ENCODE assay signal across 14 cellular contexts in genomic region chr15:63901912-63902670, GRCh38.
"Had no signal": no experiment of that assay in that cellular context is flagged by ENCODE, and none has a peak within 500 bp of the region (broad histone marks: within the 10 kb centered on the region; RNA-seq: fewer than 3 reads in every experiment).

No MANE protein-coding gene starts in this region.

- H3K27ac Mint-ChIP-seq: endodermal cell; mesothelial cell of epicardium; neural progenitor cell; T-helper 1 cell treated with Interleukin-12 subunit alpha and Interleukin-12 subunit beta and Interleukin-4 antibody, amounts not matched to agents 30 μg/mL and 1 μg/mL, for 36 hours had no signal

- H3K27ac ChIP-seq: heart right ventricle, lower lobe of right lung, neural progenitor cell, parathyroid adenoma had no signal

- H2AFZ ChIP-seq: neural progenitor cell, parathyroid adenoma had no signal

- H3K79me2 ChIP-seq: parathyroid adenoma had no signal

- H3K9ac ChIP-seq: neural progenitor cell, parathyroid adenoma had no signal

- H3K4me3 Mint-ChIP-seq: endodermal cell; mesothelial cell of epicardium; neural progenitor cell; T-helper 1 cell treated with Interleukin-12 subunit alpha and Interleukin-12 subunit beta and Interleukin-4 antibody, amounts not matched to agents 30 μg/mL and 1 μg/mL, for 36 hours had no signal

- FAIRE-seq: frontal cortex had no signal

- DNase-seq: activated CD4-positive, alpha-beta T cell treated with anti-CD3 and anti-CD28 coated beads for 1 hour; activated CD4-positive, alpha-beta T cell treated with anti-CD3 and anti-CD28 coated beads, Interleukin-2, amount 50 U/mL, for 4 hours; activated naive CD4-positive, alpha-beta T cell treated with anti-CD3 and anti-CD28 coated beads, Interleukin-2, amount 50 U/mL, for 16 hours; endodermal cell; heart right ventricle; left colon; lower lobe of right lung; stimulated activated CD4-positive, alpha-beta T cell treated with anti-CD3 and anti-CD28 coated beads, Interleukin-1b, Interleukin-23, amount 100 ng/mL, for 48 hours had no signal

- H3K27me3 ChIP-seq: adrenal gland, heart right ventricle, neural progenitor cell had no signal

- H3K4me3 ChIP-seq: adrenal gland, heart right ventricle, lower lobe of right lung, neural progenitor cell had no signal

- H3K9me3 ChIP-seq: adrenal gland, heart right ventricle, lower lobe of right lung had no signal

- H3K4me2 ChIP-seq: neural progenitor cell had no signal

- H3K36me3 Mint-ChIP-seq: mesothelial cell of epicardium, neural progenitor cell had no signal

- H3K36me3 ChIP-seq: adrenal gland, heart right ventricle, lower lobe of right lung, neural progenitor cell had no signal

- H3K9me3 Mint-ChIP-seq: endodermal cell, mesothelial cell of epicardium, neural progenitor cell had no signal
